ENCODE assay signal across 26 cellular contexts in genomic region chr3:195595778-195596531, GRCh38. TPM values are rescaled to one million over a fixed set of nuclear protein-coding genes. Genes with fewer than 3 reads are reported as not detected.
"Had no signal": no experiment of that assay in that cellular context is flagged by ENCODE, and none has a peak within 500 bp of the region (broad histone marks: within the 10 kb centered on the region; RNA-seq: fewer than 3 reads in every experiment).

No MANE protein-coding gene starts in this region.

- H3K9ac ChIP-seq: SK-N-SH had no signal

- H3K36me3 ChIP-seq: esophagus squamous epithelium, ovary, stomach, thyroid gland, upper lobe of left lung had no signal

- DNase-seq: activated CD4-positive, alpha-beta memory T cell treated with anti-CD3 and anti-CD28 coated beads for 36 hours; activated CD4-positive, alpha-beta T cell treated with anti-CD3 and anti-CD28 coated beads for 48 hours; activated naive CD4-positive, alpha-beta T cell; activated T-cell treated with anti-CD3 and anti-CD28 coated beads for 4 hours; activated T-cell treated with anti-CD3 and anti-CD28 coated beads, Interleukin-2, amount 50 U/mL, for 72 hours; dermis blood vessel endothelial cell; effector CD4-positive, alpha-beta T cell; esophagus squamous epithelium; foreskin melanocyte; islet precursor cell; mammary epithelial cell; nephron progenitor cell; ovary; SK-N-SH; stimulated activated CD4-positive, alpha-beta T cell treated with anti-CD3 and anti-CD28 coated beads, Interleukin-4, amount 100 ng/mL, for 1 hour; stomach; SW 1271; T-helper 9 cell; thyroid gland; upper lobe of left lung had no signal

- H3K9me3 ChIP-seq: esophagus squamous epithelium, ovary, SK-N-SH, stomach, thyroid gland, upper lobe of left lung had no signal

- H2AFZ ChIP-seq: hepatocyte had no signal

- H3K4me3 ChIP-seq: esophagus squamous epithelium, hepatocyte, ovary, stomach, thyroid gland, upper lobe of left lung had no signal

- H3K4me1 ChIP-seq: esophagus squamous epithelium, stomach, thyroid gland had no signal

- H3K79me2 ChIP-seq: hepatocyte had no signal

- H3K9me3 Mint-ChIP-seq: activated CD4-positive, alpha-beta memory T cell treated with anti-CD3 and anti-CD28 coated beads for 36 hours; activated T-cell treated with anti-CD3 and anti-CD28 coated beads, Interleukin-2, amount 50 U/mL, for 72 hours had no signal

- H3K27ac Mint-ChIP-seq: activated CD4-positive, alpha-beta memory T cell treated with anti-CD3 and anti-CD28 coated beads for 36 hours; activated naive CD4-positive, alpha-beta T cell treated with anti-CD3 and anti-CD28 coated beads, Interleukin-2, amount 50 U/mL, for 72 hours; activated T-cell treated with anti-CD3 and anti-CD28 coated beads, Interleukin-2, amount 50 U/mL, for 72 hours; nephron progenitor cell; progenitor cell of endocrine pancreas; T-helper 1 cell treated with Interleukin-12 subunit alpha and Interleukin-12 subunit beta and Interleukin-4 antibody, amounts not matched to agents 30 μg/mL and 1 μg/mL, for 36 hours had no signal

- H3K4me3 Mint-ChIP-seq: activated CD4-positive, alpha-beta memory T cell treated with anti-CD3 and anti-CD28 coated beads for 36 hours; activated T-cell treated with anti-CD3 and anti-CD28 coated beads, Interleukin-2, amount 50 U/mL, for 72 hours; nephron progenitor cell; T-helper 1 cell treated with Interleukin-12 subunit alpha and Interleukin-12 subunit beta and Interleukin-4 antibody, amounts not matched to agents 30 μg/mL and 1 μg/mL, for 36 hours had no signal

- H3K4me2 ChIP-seq: hepatocyte, SK-N-SH had no signal

- H3K27me3 Mint-ChIP-seq: activated CD4-positive, alpha-beta memory T cell treated with anti-CD3 and anti-CD28 coated beads for 36 hours; progenitor cell of endocrine pancreas had no signal

- H3K27ac ChIP-seq: epithelial cell of prostate, esophagus squamous epithelium, hepatocyte, ovary, stomach, thyroid gland, upper lobe of left lung, VCaP had no signal

- H3K4me1 Mint-ChIP-seq: nephron progenitor cell had no signal

- H3K27me3 ChIP-seq: hepatocyte, ovary, thyroid gland, upper lobe of left lung had no signal

- H3K36me3 Mint-ChIP-seq: activated CD4-positive, alpha-beta memory T cell treated with anti-CD3 and anti-CD28 coated beads for 36 hours had no signal

- ATAC-seq: activated naive CD4-positive, alpha-beta T cell treated with anti-CD3 and anti-CD28 coated beads, Interleukin-2, amount 50 U/mL, for 72 hours; activated T-cell treated with anti-CD3 and anti-CD28 coated beads, Interleukin-2, amount 50 U/mL, for 72 hours had no signal

RNA-seq across cellular contexts. Expression of gene APOD, which starts 12.2 kb away (rescaled TPM):
- total RNA-seq: progenitor cell of endocrine pancreas had no signal
